Comparison of ENCODE assay signal across 10 cellular contexts in genomic region chr1:169271094-169271493, GRCh38.
DNase-seq lines count a peak whose midpoint lies in the region; ATAC-seq and TF ChIP-seq lines count a peak whose summit lies in the region.
"Had no signal": no experiment of that assay in that cellular context is flagged by ENCODE, and none has a peak within 500 bp of the region (broad histone marks: within the 10 kb centered on the region; RNA-seq: fewer than 3 reads in every experiment).

No MANE protein-coding gene starts in this region.

- 92% methylated on average over 1 of the region's 1 CpG; no CpG with 5 or more reads in 1 of the 2 experiments for WGBS in endodermal cell (ENCODE audit: insufficient coverage in 1 of 2, insufficient read length in 1 of 2), 2 experiments
- WGBS in trophoblast cell (ENCODE audit: extremely low coverage, insufficient coverage, insufficient read length): no CpG with 5 or more reads among the region's 1 CpG

- H3K23ac ChIP-seq in trophoblast cell (ENCODE audit: low read length): no peak overlapping the region

- no peak overlapping the region for H2AK5ac ChIP-seq in trophoblast cell (ENCODE audit: low read length)

- H3K14ac ChIP-seq in trophoblast cell (ENCODE audit: low read length): no peak overlapping the region

- H3K9me3 Mint-ChIP-seq in activated naive CD4-positive, alpha-beta T cell treated with anti-CD3 and anti-CD28 coated beads, Interleukin-2, amount 50 U/mL, for 24 hours: no peaks in the 10 kb centered on the region
- H3K9me3 Mint-ChIP-seq in activated naive CD4-positive, alpha-beta T cell treated with anti-CD3 and anti-CD28 coated beads, Interleukin-2, amount 10 ng/mL, durations not matched to agents 7 days and 5 days: peaks cover 2% of the 10 kb centered on the region
- peaks cover 13% of the 10 kb centered on the region for H3K9me3 Mint-ChIP-seq in endodermal cell

- H3K4me3 ChIP-seq in endodermal cell (ENCODE audit: low read length) (no peak overlapping the region), upper lobe of right lung (no peak overlapping the region), trophoblast cell (ENCODE audit: low read depth, low read length) (no peak overlapping the region)

- no peaks in the 10 kb centered on the region for H3K9me3 ChIP-seq in endodermal cell (ENCODE audit: control insufficient read depth, low read length)
- no peaks in the 10 kb centered on the region for H3K9me3 ChIP-seq in upper lobe of right lung
- H3K9me3 ChIP-seq in trophoblast cell (ENCODE audit: insufficient read depth, low read depth, low read length): no peaks in the 10 kb centered on the region

- ATAC-seq in HG03460 (IDR thresholded peaks at IDR 0.05; ENCODE audit: unreplicated experiment): peak; percentile 87
- peak; percentile 70 for ATAC-seq in upper lobe of right lung

- no peak overlapping the region for H2BK120ac ChIP-seq in trophoblast cell (ENCODE audit: insufficient read depth, low read length, poor library complexity)

- H3K79me1 ChIP-seq in trophoblast cell (ENCODE audit: low read length): no peaks in the 10 kb centered on the region

- no peak overlapping the region for H4K8ac ChIP-seq in trophoblast cell (ENCODE audit: low read depth, low read length)

- H3K27ac Mint-ChIP-seq in activated naive CD4-positive, alpha-beta T cell treated with anti-CD3 and anti-CD28 coated beads, Interleukin-2, amount 50 U/mL, for 24 hours: peak overlapping the region; percentile 32
- no peak overlapping the region for H3K27ac Mint-ChIP-seq in activated naive CD4-positive, alpha-beta T cell treated with anti-CD3 and anti-CD28 coated beads, Interleukin-2, amount 10 ng/mL, durations not matched to agents 7 days and 5 days
- H3K27ac Mint-ChIP-seq in endodermal cell: peak overlapping the region; percentile 30
- H3K27ac Mint-ChIP-seq: T-helper 1 cell treated with Interleukin-12 subunit alpha and Interleukin-12 subunit beta and Interleukin-4 antibody, amounts not matched to agents 30 μg/mL and 1 μg/mL, for 36 hours had no signal

- DNase-seq in activated naive CD4-positive, alpha-beta T cell treated with anti-CD3 and anti-CD28 coated beads, Interleukin-2, amount 10 ng/mL, durations not matched to agents 7 days and 5 days: no peak
- no peak for DNase-seq in endodermal cell
- no peak for DNase-seq in upper lobe of right lung
- no peak for DNase-seq in trophoblast cell
- DNase-seq in NCI-H524 (lab: John Stamatoyannopoulos, UW): no peak
- DNase-seq in C1 segment of cervical spinal cord (lab: John Stamatoyannopoulos, UW): no peak
- DNase-seq: posterior cingulate gyrus had no signal

- H3K4me1 Mint-ChIP-seq in activated naive CD4-positive, alpha-beta T cell treated with anti-CD3 and anti-CD28 coated beads, Interleukin-2, amount 50 U/mL, for 24 hours: no peaks in the 10 kb centered on the region
- no peaks in the 10 kb centered on the region for H3K4me1 Mint-ChIP-seq in activated naive CD4-positive, alpha-beta T cell treated with anti-CD3 and anti-CD28 coated beads, Interleukin-2, amount 10 ng/mL, durations not matched to agents 7 days and 5 days
- H3K4me1 Mint-ChIP-seq in endodermal cell: peaks cover 6% of the 10 kb centered on the region

- H3K36me3 ChIP-seq in endodermal cell (ENCODE audit: control insufficient read depth, insufficient read depth, low read length) (no peaks in the 10 kb centered on the region), upper lobe of right lung (no peaks in the 10 kb centered on the region), trophoblast cell (ENCODE audit: control insufficient read depth in 1 of 2, insufficient read depth in 2 of 2, low read length in 2 of 2) (no peaks in the 10 kb centered on the region)

- H3K27me3 ChIP-seq in endodermal cell (ENCODE audit: control insufficient read depth, insufficient read depth, low read length, poor library complexity, severe bottlenecking) (no peaks in the 10 kb centered on the region), upper lobe of right lung (no peaks in the 10 kb centered on the region), trophoblast cell (ENCODE audit: insufficient read depth, low read length) (no peaks in the 10 kb centered on the region)

- CTCF ChIA-PET in activated naive CD4-positive, alpha-beta T cell treated with anti-CD3 and anti-CD28 coated beads, Interleukin-2, amount 10 ng/mL, durations not matched to agents 7 days and 5 days (lab: Charles Lee): no interaction called here

- H2AFZ ChIP-seq in trophoblast cell (ENCODE audit: insufficient read depth, low read length, poor library complexity): no peak overlapping the region

- peaks cover 19% of the 10 kb centered on the region for H3K36me3 Mint-ChIP-seq in activated naive CD4-positive, alpha-beta T cell treated with anti-CD3 and anti-CD28 coated beads, Interleukin-2, amount 50 U/mL, for 24 hours
- H3K36me3 Mint-ChIP-seq in activated naive CD4-positive, alpha-beta T cell treated with anti-CD3 and anti-CD28 coated beads, Interleukin-2, amount 10 ng/mL, durations not matched to agents 7 days and 5 days: no peaks in the 10 kb centered on the region
- H3K36me3 Mint-ChIP-seq in endodermal cell (ENCODE audit: low read depth): peaks cover 3% of the 10 kb centered on the region

- H3K79me2 ChIP-seq in trophoblast cell (ENCODE audit: control insufficient read depth, insufficient read depth, low read length, poor library complexity): no peaks in the 10 kb centered on the region

- intact Hi-C loops in upper lobe of right lung (cut with DNase I): no loop called here

- no peak overlapping the region for H3K4ac ChIP-seq in trophoblast cell (ENCODE audit: low read depth, low read length)

- no peak overlapping the region for H3K9ac ChIP-seq in endodermal cell (ENCODE audit: extremely low read depth, low read length, poor library complexity, severe bottlenecking)
- no peak overlapping the region for H3K9ac ChIP-seq in trophoblast cell (ENCODE audit: low read length)

- no peak overlapping the region for H3K4me3 Mint-ChIP-seq in activated naive CD4-positive, alpha-beta T cell treated with anti-CD3 and anti-CD28 coated beads, Interleukin-2, amount 50 U/mL, for 24 hours
- no peak overlapping the region for H3K4me3 Mint-ChIP-seq in activated naive CD4-positive, alpha-beta T cell treated with anti-CD3 and anti-CD28 coated beads, Interleukin-2, amount 10 ng/mL, durations not matched to agents 7 days and 5 days
- no peak overlapping the region for H3K4me3 Mint-ChIP-seq in endodermal cell
- H3K4me3 Mint-ChIP-seq: T-helper 1 cell treated with Interleukin-12 subunit alpha and Interleukin-12 subunit beta and Interleukin-4 antibody, amounts not matched to agents 30 μg/mL and 1 μg/mL, for 36 hours had no signal

- no peak overlapping the region for H3K18ac ChIP-seq in trophoblast cell (ENCODE audit: low read length)

- H3K27ac ChIP-seq in endodermal cell (ENCODE audit: low read depth, low read length): no peak overlapping the region
- no peak overlapping the region for H3K27ac ChIP-seq in upper lobe of right lung
- H3K27ac ChIP-seq in trophoblast cell (ENCODE audit: low read depth, low read length): no peak overlapping the region

- H3K27me3 Mint-ChIP-seq in activated naive CD4-positive, alpha-beta T cell treated with anti-CD3 and anti-CD28 coated beads, Interleukin-2, amount 50 U/mL, for 24 hours: no peaks in the 10 kb centered on the region
- no peaks in the 10 kb centered on the region for H3K27me3 Mint-ChIP-seq in activated naive CD4-positive, alpha-beta T cell treated with anti-CD3 and anti-CD28 coated beads, Interleukin-2, amount 10 ng/mL, durations not matched to agents 7 days and 5 days
- H3K27me3 Mint-ChIP-seq in endodermal cell (ENCODE audit: insufficient read depth): no peaks in the 10 kb centered on the region

- no peak overlapping the region for H3K4me2 ChIP-seq in trophoblast cell (ENCODE audit: low read length)

- TF ChIP-seq CTCF in endodermal cell (conservative IDR thresholded peaks at IDR 0.05) (peak; percentile 58), upper lobe of right lung (IDR thresholded peaks at IDR 0.05) (peak; percentile 7)

- no peak overlapping the region for H4K91ac ChIP-seq in trophoblast cell (ENCODE audit: low read depth, low read length)

- no peak overlapping the region for H2BK5ac ChIP-seq in trophoblast cell (ENCODE audit: low read depth, low read length, poor library complexity)

- no peak overlapping the region for H4K12ac ChIP-seq in trophoblast cell (ENCODE audit: low read depth, low read length)

- H3K4me1 ChIP-seq in endodermal cell (ENCODE audit: control insufficient read depth, insufficient read depth, low read length) (no peaks in the 10 kb centered on the region), upper lobe of right lung (no peaks in the 10 kb centered on the region), trophoblast cell (ENCODE audit: control insufficient read depth in 1 of 2, insufficient read depth in 2 of 2, low read length in 2 of 2) (no peaks in the 10 kb centered on the region)

- no peak overlapping the region for H2BK12ac ChIP-seq in trophoblast cell (ENCODE audit: low read length)
